7 cellular contexts compared by ENCODE assay signal in the genomic region with DNA sequence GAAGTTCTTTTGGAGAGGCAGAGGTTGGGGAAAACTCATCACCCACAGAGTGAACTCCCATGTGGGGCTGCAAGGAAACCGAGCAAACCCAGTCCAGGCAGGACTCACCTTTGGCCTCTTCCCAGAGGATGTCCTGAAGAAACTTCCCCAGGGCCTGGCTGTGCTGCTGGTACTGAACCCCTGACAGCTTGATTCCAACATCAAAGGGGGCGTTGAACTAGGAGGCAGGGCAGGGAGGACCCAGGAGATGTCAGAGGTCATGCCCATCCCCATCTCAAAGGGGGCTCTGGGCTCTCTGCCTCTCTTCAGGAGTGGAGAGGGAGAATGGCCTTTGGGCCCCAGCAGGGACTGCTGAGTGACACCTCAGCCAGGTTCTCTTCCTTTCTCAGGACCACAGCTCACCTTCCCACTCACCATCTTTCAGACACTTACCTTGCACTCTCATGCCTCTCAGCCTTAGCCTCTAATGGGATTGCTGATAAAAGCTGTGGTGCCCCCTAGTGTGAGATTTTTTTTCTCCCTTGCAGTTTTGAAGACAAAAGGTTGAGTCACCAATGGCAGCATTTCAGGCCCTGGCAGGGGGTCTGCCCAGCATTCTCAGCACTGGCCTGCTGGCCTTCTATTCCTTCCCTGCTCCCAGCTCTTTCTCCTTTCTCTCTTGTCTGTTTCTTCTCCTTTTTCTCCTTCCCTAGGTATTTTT. TPM values are rescaled to one million over a fixed set of nuclear protein-coding genes. Genes with fewer than 3 reads are reported as not detected.
DNase-seq lines count a peak whose midpoint lies in the region; ATAC-seq and TF ChIP-seq lines count a peak whose summit lies in the region.

No MANE protein-coding gene starts in this region.

- peak overlapping the region in 1 of 5 experiments; percentile 24 for H3K4me3 Mint-ChIP-seq in brain

- peaks cover 12% of the 10 kb centered on the region for H3K36me3 Mint-ChIP-seq in brain

- no peak for ATAC-seq in HG03354 (IDR thresholded peaks at IDR 0.05; ENCODE audit: poor library complexity, severe bottlenecking, unreplicated experiment)

- peaks cover 34% of the 10 kb centered on the region for H3K4me1 Mint-ChIP-seq in brain

- H3K27ac Mint-ChIP-seq in brain = peak overlapping the region; percentile 42 to 90 (median 72)

- TF ChIP-seq CTCF in GM12872 (IDR thresholded peaks at IDR 0.05; ENCODE audit: insufficient read depth, low read depth, low read length) (peak; percentile 49), brain (conservative IDR thresholded peaks at IDR 0.05) (no peak)

- H3K9me3 Mint-ChIP-seq in brain = no peaks in the 10 kb centered on the region

- no peaks in the 10 kb centered on the region for H3K27me3 Mint-ChIP-seq in brain

- DNase-seq in NCI-H1105 treated with DMSO at 0.1 percent for 48 hours (lab: John Stamatoyannopoulos, UW) (peak; percentile 44), medulla oblongata (ENCODE audit: extremely low spot score) (peak; percentile 75), NCI-H1436 treated with DMSO at 0.1 percent for 48 hours (lab: John Stamatoyannopoulos, UW) (no peak)
- DNase-seq in stimulated activated naive CD4-positive, alpha-beta T cell treated with Interleukin-2 at 50 U/mL for 16 hours (lab: John Stamatoyannopoulos, UW) = no peak

RNA-seq across cellular contexts. Expression of gene GHRL, which starts 6.0 kb away (rescaled TPM):
- 1.9 TPM for polyA plus RNA-seq in brain (ENCODE audit: insufficient read depth, low read depth, low replicate concordance)

RNA-seq across cellular contexts. Expression of gene SEC13, which starts 34.2 kb away (rescaled TPM):
- polyA plus RNA-seq in brain (ENCODE audit: insufficient read depth, low read depth, low replicate concordance) = 107 TPM

RNA-seq across cellular contexts. Expression of gene TATDN2, which starts 38.5 kb away (rescaled TPM):
- 18.9 TPM for polyA plus RNA-seq in brain (ENCODE audit: insufficient read depth, low read depth, low replicate concordance)

Comparison
In these comparisons a context has a peak if more than half of its experiments do, and no peak if none do; other contexts are left out.
1. DNase-seq: peak in NCI-H1105 treated with DMSO at 0.1 percent for 48 hours (single experiment) and medulla oblongata (single experiment); none in NCI-H1436 treated with DMSO at 0.1 percent for 48 hours (single experiment) and stimulated activated naive CD4-positive, alpha-beta T cell treated with Interleukin-2 at 50 U/mL for 16 hours (single experiment).